ENCODE assay signal across 25 cellular contexts in the genomic region with DNA sequence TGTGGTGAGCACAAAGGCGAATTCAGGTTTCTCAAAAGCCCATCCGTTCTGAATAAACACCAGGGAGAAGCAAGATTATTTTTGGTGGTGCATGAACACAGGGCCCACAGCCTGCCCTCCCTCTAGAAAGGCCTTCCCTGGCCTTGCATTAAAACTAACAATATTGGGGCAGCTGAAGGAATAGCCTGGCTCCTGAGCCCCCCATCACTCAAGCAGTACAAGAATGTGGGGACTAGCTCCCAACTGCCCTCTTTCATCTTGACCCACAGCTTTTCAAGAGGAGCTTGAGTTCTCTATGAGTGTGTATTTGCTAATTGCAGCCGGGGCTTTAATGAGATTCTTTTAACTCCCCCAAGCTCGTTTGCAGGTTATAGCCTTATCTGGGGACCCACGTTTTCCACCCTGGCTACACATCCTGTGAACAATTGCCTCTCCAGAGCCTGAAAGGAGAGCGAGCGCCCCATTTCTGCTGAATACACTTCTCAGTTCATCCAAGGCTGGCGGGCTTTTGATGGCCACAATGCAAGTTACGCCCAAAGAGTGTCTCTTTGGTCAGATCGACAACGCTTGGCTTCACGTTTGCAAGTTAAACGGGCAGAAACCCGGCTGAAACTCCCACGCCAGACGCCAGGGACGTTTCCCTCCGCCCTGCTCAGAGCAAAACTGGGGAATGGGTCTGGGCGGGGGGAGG. TPM values are rescaled to one million over a fixed set of nuclear protein-coding genes. Genes with fewer than 3 reads are reported as not detected.
"Had no signal": no experiment of that assay in that cellular context is flagged by ENCODE, and none has a peak within 500 bp of the region (broad histone marks: within the 10 kb centered on the region; RNA-seq: fewer than 3 reads in every experiment).

No MANE protein-coding gene starts in this region.

- H3K9me3 Mint-ChIP-seq: activated B cell treated with CpG ODN at 0.5 μM for 24 hours; activated CD4-positive, alpha-beta T cell treated with anti-CD3 and anti-CD28 coated beads, Interleukin-2, amount 10 ng/mL, durations not matched to agents 24 days and 14 days; activated naive CD8-positive, alpha-beta T cell treated with anti-CD3 and anti-CD28 coated beads for 36 hours; central memory CD8-positive, alpha-beta T cell; stimulated activated naive CD8-positive, alpha-beta T cell treated with anti-CD3 and anti-CD28 coated beads, Interleukin-15, Interleukin-2, amounts not matched to agents 100 ng/mL and 50 ng/mL, for 24 hours had no signal

- DNase-seq: activated B cell treated with CpG ODN at 0.5 μM for 24 hours; activated CD4-positive, alpha-beta T cell treated with anti-CD3 and anti-CD28 coated beads, Interleukin-2, amount 10 ng/mL, durations not matched to agents 24 days and 14 days; activated CD8-positive, alpha-beta memory T cell treated with anti-CD3 and anti-CD28 coated beads, Interleukin-2, amount 50 U/mL, for 4 hours; activated CD8-positive, alpha-beta T cell treated with anti-CD3 and anti-CD28 coated beads, Interleukin-2, amount 10 ng/mL, durations not matched to agents 7 days and 5 days; activated gamma-delta T cell; activated naive CD8-positive, alpha-beta T cell treated with anti-CD3 and anti-CD28 coated beads for 36 hours; activated T-cell treated with anti-CD3 and anti-CD28 coated beads, Interleukin-2, amount 50 U/mL, for 48 hours; amygdala; brain microvascular endothelial cell; cortex of kidney; effector CD4-positive, alpha-beta T cell; foreskin melanocyte; heart left ventricle; islet precursor cell; left lung; mucosa of descending colon; naive thymus-derived CD4-positive, alpha-beta T cell; posterior cingulate gyrus; right cardiac atrium; small intestine; T-helper 17 cell; upper lobe of right lung had no signal

- H3K36me3 Mint-ChIP-seq: activated naive CD8-positive, alpha-beta T cell treated with anti-CD3 and anti-CD28 coated beads for 36 hours had no signal

- H3K27ac Mint-ChIP-seq: activated B cell treated with CpG ODN at 0.5 μM for 24 hours; activated CD4-positive, alpha-beta T cell treated with anti-CD3 and anti-CD28 coated beads, Interleukin-2, amount 10 ng/mL, durations not matched to agents 24 days and 14 days; activated CD8-positive, alpha-beta T cell treated with anti-CD3 and anti-CD28 coated beads, Interleukin-2, amount 10 ng/mL, durations not matched to agents 7 days and 5 days; activated naive CD8-positive, alpha-beta T cell treated with anti-CD3 and anti-CD28 coated beads for 36 hours; naive thymus-derived CD4-positive, alpha-beta T cell; stimulated activated naive CD8-positive, alpha-beta T cell treated with anti-CD3 and anti-CD28 coated beads, Interleukin-15, Interleukin-2, amounts not matched to agents 100 ng/mL and 50 ng/mL, for 24 hours; T-helper 17 cell had no signal

- H3K9me3 ChIP-seq: heart left ventricle, left lung, mucosa of descending colon, suprapubic skin, upper lobe of right lung had no signal

- H3K27ac ChIP-seq: brain microvascular endothelial cell, heart left ventricle, left lung, suprapubic skin, upper lobe of right lung had no signal

- H3K4me3 Mint-ChIP-seq: activated B cell treated with CpG ODN at 0.5 μM for 24 hours; activated CD4-positive, alpha-beta T cell treated with anti-CD3 and anti-CD28 coated beads, Interleukin-2, amount 10 ng/mL, durations not matched to agents 24 days and 14 days; activated CD8-positive, alpha-beta T cell treated with anti-CD3 and anti-CD28 coated beads, Interleukin-2, amount 10 ng/mL, durations not matched to agents 7 days and 5 days; activated naive CD8-positive, alpha-beta T cell treated with anti-CD3 and anti-CD28 coated beads for 36 hours; central memory CD8-positive, alpha-beta T cell; stimulated activated naive CD8-positive, alpha-beta T cell treated with anti-CD3 and anti-CD28 coated beads, Interleukin-15, Interleukin-2, amounts not matched to agents 100 ng/mL and 50 ng/mL, for 24 hours; T-helper 17 cell had no signal

- H3K36me3 ChIP-seq: brain microvascular endothelial cell, heart left ventricle, left lung, suprapubic skin, upper lobe of right lung had no signal

- H3K4me3 ChIP-seq: heart left ventricle, left lung, mucosa of descending colon, suprapubic skin, upper lobe of right lung had no signal

- FAIRE-seq: small intestine had no signal

- ATAC-seq: activated CD8-positive, alpha-beta T cell treated with anti-CD3 and anti-CD28 coated beads, Interleukin-2, amount 10 ng/mL, durations not matched to agents 7 days and 5 days; heart left ventricle; left lung; mucosa of descending colon; naive thymus-derived CD4-positive, alpha-beta T cell; right cardiac atrium; T-helper 17 cell; upper lobe of right lung had no signal

RNA-seq across cellular contexts. Expression of a gene that starts 4.7 kb away (rescaled TPM):
- total RNA-seq: activated B cell treated with CpG ODN at 0.5 μM for 24 hours; activated CD4-positive, alpha-beta T cell treated with anti-CD3 and anti-CD28 coated beads, Interleukin-2, amount 10 ng/mL, durations not matched to agents 24 days and 14 days; activated CD8-positive, alpha-beta T cell treated with anti-CD3 and anti-CD28 coated beads, Interleukin-2, amount 10 ng/mL, durations not matched to agents 7 days and 5 days; activated naive CD8-positive, alpha-beta T cell treated with anti-CD3 and anti-CD28 coated beads for 36 hours; heart left ventricle; left lung; mucosa of descending colon; naive thymus-derived CD4-positive, alpha-beta T cell; right cardiac atrium; T-helper 17 cell; upper lobe of right lung had no signal
- polyA plus RNA-seq: naive thymus-derived CD4-positive, alpha-beta T cell; right cardiac atrium; small intestine had no signal
